Comparison of ENCODE assay signal across 7 cellular contexts in genomic region chr12:674272-674781, GRCh38. TPM values are rescaled to one million over a fixed set of nuclear protein-coding genes. Genes with fewer than 3 reads are reported as not detected.
A peak's percentile ranks its signal among the peaks of the same experiment; 100 is the strongest.
DNase-seq lines count a peak whose midpoint lies in the region; ATAC-seq and TF ChIP-seq lines count a peak whose summit lies in the region.

No MANE protein-coding gene starts in this region.

- ATAC-seq in GM19351 (IDR thresholded peaks at IDR 0.05; ENCODE audit: unreplicated experiment) (peak; percentile 87), HG03139 (IDR thresholded peaks at IDR 0.05; ENCODE audit: unreplicated experiment) (peak; percentile 73)

- TF ChIP-seq POLR2A in esophagus squamous epithelium (IDR thresholded peaks at IDR 0.05) = peak in 1 of 4 donors; percentile 46

- H3K27ac Mint-ChIP-seq in osteocyte (ENCODE audit: unreplicated experiment) = no peak overlapping the region

- no peak overlapping the region for H3K4me3 ChIP-seq in esophagus squamous epithelium

- peak; percentile 60 for DNase-seq in activated CD4-positive, CD25-positive, alpha-beta regulatory T cell treated with anti-CD3 and anti-CD28 coated beads, Interleukin-2, amount 50 U/mL, for 16 hours (ENCODE audit: low read depth, low spot score)
- DNase-seq in esophagus squamous epithelium (lab: John Stamatoyannopoulos, UW) (no peak), substantia nigra (lab: John Stamatoyannopoulos, UW) (no peak), HuH-7.5 (ENCODE audit: low spot score) (no peak), osteocyte (ENCODE audit: extremely low spot score, unreplicated experiment) (no peak)

- H3K27me3 ChIP-seq in esophagus squamous epithelium = no peaks in the 10 kb centered on the region

- H3K9me3 Mint-ChIP-seq in osteocyte (ENCODE audit: unreplicated experiment) = no peaks in the 10 kb centered on the region

- H3K36me3 ChIP-seq in esophagus squamous epithelium = no peaks in the 10 kb centered on the region

- no peaks in the 10 kb centered on the region for H3K4me1 ChIP-seq in esophagus squamous epithelium

- peaks cover 11% of the 10 kb centered on the region for H3K27me3 Mint-ChIP-seq in osteocyte (ENCODE audit: unreplicated experiment)

- H3K9me3 ChIP-seq in esophagus squamous epithelium = no peaks in the 10 kb centered on the region

- H3K36me3 Mint-ChIP-seq in osteocyte (ENCODE audit: unreplicated experiment) = no peaks in the 10 kb centered on the region

- TF ChIP-seq CTCF in esophagus squamous epithelium (IDR thresholded peaks at IDR 0.05) = no peak
- no peak for TF ChIP-seq CTCF in osteocyte (IDR thresholded peaks at IDR 0.05)

- H3K4me1 Mint-ChIP-seq in osteocyte (ENCODE audit: unreplicated experiment) = no peaks in the 10 kb centered on the region

- 28 to 39% methylated on average over 4 of the region's 4 CpGs for WGBS in esophagus squamous epithelium, 2 donors

- intact Hi-C loops in esophagus squamous epithelium (cut with DNase I) = no loop called here

- H3K4me3 Mint-ChIP-seq in osteocyte (ENCODE audit: unreplicated experiment) = no peak overlapping the region

- H3K27ac ChIP-seq in esophagus squamous epithelium (peak overlapping the region in 3 of 4 donors; percentile 21 to 70 (median 62)), substantia nigra (ENCODE audit: low read depth, low read length, poor library complexity, severe bottlenecking) (peak overlapping the region; percentile 17)

RNA-seq across cellular contexts. Expression of gene NINJ2, which starts 11.1 kb away (rescaled TPM):
- total RNA-seq in esophagus squamous epithelium (10 to 100 TPM in 1 of 4 donors, 1 to 10 TPM in 3; 2.2 to 14.9 (median 4.5) TPM), osteocyte (1.3 and 2.3 TPM in 2 replicates)
